In the genomic region with DNA sequence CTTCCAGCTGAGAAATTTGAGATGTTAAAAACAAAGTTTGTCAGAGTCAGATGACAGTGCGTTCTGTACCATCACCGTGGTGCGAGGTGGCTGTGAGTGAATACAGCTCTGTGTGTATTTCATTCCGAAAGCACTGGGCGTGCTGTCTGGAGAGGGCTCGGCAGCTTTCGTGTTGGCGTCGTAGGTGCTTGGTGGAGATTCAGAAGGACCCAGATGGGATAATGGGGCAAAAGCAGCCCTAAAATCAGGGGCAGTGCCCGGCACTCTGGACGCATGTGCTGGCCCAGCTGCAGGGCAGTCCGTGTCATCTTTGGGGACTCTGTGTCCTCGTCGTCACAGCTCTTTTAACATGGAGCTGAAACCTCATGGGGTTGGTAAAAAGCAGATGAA, we compare ENCODE assay signal across 15 cellular contexts.
DNase-seq lines count a peak whose midpoint lies in the region; ATAC-seq and TF ChIP-seq lines count a peak whose summit lies in the region.
"Had no signal": no experiment of that assay in that cellular context is flagged by ENCODE, and none has a peak within 500 bp of the region (broad histone marks: within the 10 kb centered on the region; RNA-seq: fewer than 3 reads in every experiment).

No MANE protein-coding gene starts in this region.

- H3K27ac ChIP-seq in right cardiac atrium (ENCODE audit: low read length): peak overlapping the region; percentile 33
- H3K27ac ChIP-seq in ectodermal cell (ENCODE audit: insufficient read depth, low read depth, low read length, poor library complexity, severe bottlenecking): peak overlapping the region; percentile 0
- H3K27ac ChIP-seq in vagina: peak overlapping the region; percentile 72
- H3K27ac ChIP-seq: BLaER1 treated with 17β-estradiol and CSF1 and Interleukin-3, amounts not matched to agents 10 nM and 100 nM; cardiac muscle cell had no signal

- DNase-seq in right cardiac atrium (no peak), cardiac septum (ENCODE audit: low spot score) (no peak), vagina (ENCODE audit: extremely low spot score in 2 of 2) (peak in 1 of 2 donors; percentile 83), GM13976 (ENCODE audit: low spot score) (no peak), globus pallidus (ENCODE audit: low spot score) (no peak)
- DNase-seq in naive thymus-derived CD8-positive, alpha-beta T cell: no peak
- no peak for DNase-seq in stimulated activated naive CD4-positive, alpha-beta T cell treated with Interleukin-2 at 50 U/mL for 16 hours (lab: John Stamatoyannopoulos, UW)
- DNase-seq: activated CD4-positive, alpha-beta memory T cell treated with anti-CD3 and anti-CD28 coated beads, Interleukin-2, amount 10 ng/mL, durations not matched to agents 7 days and 5 days; Karpas-422; NCI-H226; SHP77 treated with DMSO at 0.1 percent for 48 hours had no signal

- in situ Hi-C loops in GM13976 (cut with MboI; ENCODE audit: low sequenced_read_pairs, unreplicated experiment): no loop called here

- H3K4me3 Mint-ChIP-seq in naive thymus-derived CD8-positive, alpha-beta T cell: peak overlapping the region in 5 of 10 donors; percentile 1 to 80 (median 34)
- H3K4me3 Mint-ChIP-seq: activated CD4-positive, alpha-beta memory T cell treated with anti-CD3 and anti-CD28 coated beads, Interleukin-2, amount 10 ng/mL, durations not matched to agents 7 days and 5 days; neural crest cell had no signal

- H3K4me3 ChIP-seq in right cardiac atrium (ENCODE audit: low read length) (no peak overlapping the region), ectodermal cell (ENCODE audit: insufficient read depth, low read depth, low read length) (no peak overlapping the region), vagina (peak overlapping the region in 1 of 2 donors; percentile 10)
- H3K4me3 ChIP-seq: BLaER1 treated with 17β-estradiol and CSF1 and Interleukin-3, amounts not matched to agents 10 nM and 100 nM; cardiac muscle cell had no signal

- H3K4me1 ChIP-seq in right cardiac atrium (ENCODE audit: control insufficient read depth, insufficient read depth, low read length): no peaks in the 10 kb centered on the region
- H3K4me1 ChIP-seq in ectodermal cell (ENCODE audit: control insufficient read depth, insufficient read depth, low read length): peaks cover 17% of the 10 kb centered on the region
- H3K4me1 ChIP-seq in vagina: peaks cover 16% of the 10 kb centered on the region

- H3K9me3 ChIP-seq in right cardiac atrium (ENCODE audit: control insufficient read depth, low read length) (no peaks in the 10 kb centered on the region), ectodermal cell (ENCODE audit: control insufficient read depth, low read length) (no peaks in the 10 kb centered on the region), vagina (no peaks in the 10 kb centered on the region)

- H3K27ac Mint-ChIP-seq in naive thymus-derived CD8-positive, alpha-beta T cell: peak overlapping the region; percentile 71 to 97 (median 90)
- H3K27ac Mint-ChIP-seq: activated CD4-positive, alpha-beta memory T cell treated with anti-CD3 and anti-CD28 coated beads, Interleukin-2, amount 10 ng/mL, durations not matched to agents 7 days and 5 days had no signal

- H3K9me3 Mint-ChIP-seq in naive thymus-derived CD8-positive, alpha-beta T cell: no peaks in the 10 kb centered on the region
- H3K9me3 Mint-ChIP-seq: activated CD4-positive, alpha-beta memory T cell treated with anti-CD3 and anti-CD28 coated beads, Interleukin-2, amount 10 ng/mL, durations not matched to agents 7 days and 5 days; neural crest cell had no signal

- no peaks in the 10 kb centered on the region for H3K36me3 ChIP-seq in ectodermal cell (ENCODE audit: control insufficient read depth, insufficient read depth, low read length)
- peaks cover 0 to 9% of the 10 kb centered on the region in 2 donors for H3K36me3 ChIP-seq in vagina
- H3K36me3 ChIP-seq: cardiac muscle cell had no signal

- intact Hi-C loops in right cardiac atrium (cut with DNase I) (no loop called here), cardiac septum (cut with DNase I) (no loop called here), vagina (cut with DNase I) (no loop called here)

- H3K27me3 Mint-ChIP-seq in naive thymus-derived CD8-positive, alpha-beta T cell: no peaks in the 10 kb centered on the region
- H3K27me3 Mint-ChIP-seq: activated CD4-positive, alpha-beta memory T cell treated with anti-CD3 and anti-CD28 coated beads, Interleukin-2, amount 10 ng/mL, durations not matched to agents 7 days and 5 days had no signal

- TF ChIP-seq CTCF in vagina (IDR thresholded peaks at IDR 0.05): no peak
- TF ChIP-seq CTCF in GM13976 (IDR thresholded peaks at IDR 0.05; ENCODE audit: borderline replicate concordance, control extremely low read depth, extremely low read depth, insufficient read depth, missing control alignments): no peak

- ATAC-seq in right cardiac atrium: peak; percentile 75 to 85
- ATAC-seq in naive thymus-derived CD8-positive, alpha-beta T cell: no peak

- H3K27me3 ChIP-seq in right cardiac atrium (ENCODE audit: control insufficient read depth, insufficient read depth) (no peaks in the 10 kb centered on the region), ectodermal cell (ENCODE audit: control insufficient read depth, insufficient read depth, low read length, poor library complexity, severe bottlenecking) (no peaks in the 10 kb centered on the region), vagina (no peaks in the 10 kb centered on the region)
- H3K27me3 ChIP-seq: BLaER1 treated with 17β-estradiol and CSF1 and Interleukin-3, amounts not matched to agents 10 nM and 100 nM; cardiac muscle cell had no signal

- POLR2A ChIA-PET in naive thymus-derived CD8-positive, alpha-beta T cell (lab: Charles Lee): interaction anchor here (0.6 to 2.2 kb wide), 2 partner anchors 13 to 177 kb away, joined by 3 to 13 read pairs; no protein-coding TSS in a partner anchor

- no peak for TF ChIP-seq POLR2A in vagina (IDR thresholded peaks at IDR 0.05)

- WGBS in right cardiac atrium: 85% methylated on average over 14 of the region's 14 CpGs
- WGBS in ectodermal cell, 2 experiments: 85 to 88% methylated on average over 14 of the region's 14 CpGs

- peaks cover 2 to 15% (median 8%) of the 10 kb centered on the region in 3 donors for H3K36me3 Mint-ChIP-seq in naive thymus-derived CD8-positive, alpha-beta T cell

- H3K4me1 Mint-ChIP-seq in naive thymus-derived CD8-positive, alpha-beta T cell: peaks cover 31 to 66% (median 49%) of the 10 kb centered on the region in 4 donors

Comparison
In these comparisons a context has a peak if more than half of its experiments do, and no peak if none do; other contexts are left out.
1. ATAC-seq: peak in right cardiac atrium (2 of 2); none in naive thymus-derived CD8-positive, alpha-beta T cell (0 of 2).
2. H3K27ac ChIP-seq: peak in every context shown above with its lines; median percentile 72 in vagina; 33 in right cardiac atrium; 0 in ectodermal cell.